11 cellular contexts compared by ENCODE assay signal in the genomic region with DNA sequence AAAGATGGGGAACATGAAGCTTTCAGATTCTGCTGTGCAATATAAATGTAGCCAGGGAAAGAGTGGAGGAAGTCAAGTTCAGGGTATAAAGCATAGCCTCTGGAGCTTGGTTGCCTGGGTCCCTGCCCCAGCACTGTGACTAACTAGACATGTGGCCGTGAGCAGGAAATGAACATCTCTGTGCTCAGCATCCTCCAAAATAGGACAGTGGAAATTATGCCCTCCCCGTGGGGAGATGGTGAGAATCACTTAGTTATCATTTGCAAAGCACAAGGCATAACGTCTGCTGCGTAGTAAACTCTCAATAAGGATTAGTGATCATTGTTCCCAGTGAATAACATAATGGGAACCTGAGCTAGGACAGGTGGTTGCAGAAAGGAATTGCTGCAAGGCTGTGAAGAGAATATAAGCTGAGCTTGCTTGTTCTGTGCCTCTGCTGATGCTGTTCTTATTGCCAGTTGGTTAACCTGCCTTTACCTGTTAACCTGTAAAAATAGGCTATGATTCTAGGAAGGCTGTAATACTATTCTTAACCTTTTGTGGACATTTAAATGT.
DNase-seq lines count a peak whose midpoint lies in the region; ATAC-seq and TF ChIP-seq lines count a peak whose summit lies in the region.
"Had no signal": no experiment of that assay in that cellular context is flagged by ENCODE, and none has a peak within 500 bp of the region (broad histone marks: within the 10 kb centered on the region; RNA-seq: fewer than 3 reads in every experiment).

No MANE protein-coding gene starts in this region.

- DNase-seq in NCI-H748 (lab: John Stamatoyannopoulos, UW; ENCODE audit: unreplicated experiment) (peak; percentile 4), NCI-H748 treated with DMSO at 0.1 percent for 48 hours (lab: John Stamatoyannopoulos, UW) (no peak), kidney tubule cell (ENCODE audit: low spot score) (no peak), osteocyte (ENCODE audit: extremely low spot score, unreplicated experiment) (no peak), AG20443 (ENCODE audit: low spot score) (no peak)
- DNase-seq in activated CD8-positive, alpha-beta memory T cell treated with anti-CD3 and anti-CD28 coated beads for 4 hours (ENCODE audit: low read depth in 2 of 2): peak; percentile 9 to 14
- DNase-seq in effector memory CD8-positive, alpha-beta T cell: peak; percentile 9 to 11 (median 10)
- DNase-seq in stimulated activated naive B cell treated with anti-CD40 and anti-IgM and Interleukin-4, amounts not matched to agents 10 μg/mL and 1 μg/mL and 100 μg/mL, for 72 hours: no peak
- DNase-seq: substantia nigra had no signal

- H3K4me1 Mint-ChIP-seq in effector memory CD8-positive, alpha-beta T cell (ENCODE audit: low read depth in 2 of 2): peaks cover 8 to 9% of the 10 kb centered on the region in 2 donors
- H3K4me1 Mint-ChIP-seq in stimulated activated naive B cell treated with anti-CD40 and anti-IgM and Interleukin-4, amounts not matched to agents 10 μg/mL and 1 μg/mL and 100 μg/mL, for 72 hours: peaks cover 11 to 12% of the 10 kb centered on the region in 2 donors
- no peaks in the 10 kb centered on the region for H3K4me1 Mint-ChIP-seq in osteocyte (ENCODE audit: unreplicated experiment)

- peak overlapping the region in 1 of 2 donors; percentile 50 for H3K27ac Mint-ChIP-seq in effector memory CD8-positive, alpha-beta T cell
- no peak overlapping the region for H3K27ac Mint-ChIP-seq in stimulated activated naive B cell treated with anti-CD40 and anti-IgM and Interleukin-4, amounts not matched to agents 10 μg/mL and 1 μg/mL and 100 μg/mL, for 72 hours
- no peak overlapping the region for H3K27ac Mint-ChIP-seq in osteocyte (ENCODE audit: unreplicated experiment)
- H3K27ac Mint-ChIP-seq: IgD-negative memory B cell had no signal

- no peak for TF ChIP-seq CTCF in osteocyte (IDR thresholded peaks at IDR 0.05)

- peak; percentile 98 for ATAC-seq in effector memory CD8-positive, alpha-beta T cell (replicated peaks)
- peak; percentile 39 to 55 for ATAC-seq in stimulated activated naive B cell treated with anti-CD40 and anti-IgM and Interleukin-4, amounts not matched to agents 10 μg/mL and 1 μg/mL and 100 μg/mL, for 72 hours (replicated peaks)
- ATAC-seq: A549 had no signal

- no peak overlapping the region for H3K4me3 Mint-ChIP-seq in effector memory CD8-positive, alpha-beta T cell
- no peak overlapping the region for H3K4me3 Mint-ChIP-seq in stimulated activated naive B cell treated with anti-CD40 and anti-IgM and Interleukin-4, amounts not matched to agents 10 μg/mL and 1 μg/mL and 100 μg/mL, for 72 hours
- H3K4me3 Mint-ChIP-seq in osteocyte (ENCODE audit: unreplicated experiment): no peak overlapping the region
- H3K4me3 Mint-ChIP-seq: IgD-negative memory B cell had no signal

- H3K9me3 Mint-ChIP-seq in effector memory CD8-positive, alpha-beta T cell: peaks cover 2 to 9% of the 10 kb centered on the region in 2 donors
- peaks cover 5 to 9% of the 10 kb centered on the region in 2 donors for H3K9me3 Mint-ChIP-seq in stimulated activated naive B cell treated with anti-CD40 and anti-IgM and Interleukin-4, amounts not matched to agents 10 μg/mL and 1 μg/mL and 100 μg/mL, for 72 hours
- peaks cover 4% of the 10 kb centered on the region for H3K9me3 Mint-ChIP-seq in osteocyte (ENCODE audit: unreplicated experiment)

- no peaks in the 10 kb centered on the region for H3K36me3 Mint-ChIP-seq in effector memory CD8-positive, alpha-beta T cell (ENCODE audit: insufficient read depth)
- peaks cover 4 to 8% of the 10 kb centered on the region in 2 donors for H3K36me3 Mint-ChIP-seq in stimulated activated naive B cell treated with anti-CD40 and anti-IgM and Interleukin-4, amounts not matched to agents 10 μg/mL and 1 μg/mL and 100 μg/mL, for 72 hours
- no peaks in the 10 kb centered on the region for H3K36me3 Mint-ChIP-seq in osteocyte (ENCODE audit: unreplicated experiment)

- H3K27me3 Mint-ChIP-seq in effector memory CD8-positive, alpha-beta T cell: peaks cover 0 to 9% of the 10 kb centered on the region in 2 donors
- no peaks in the 10 kb centered on the region for H3K27me3 Mint-ChIP-seq in stimulated activated naive B cell treated with anti-CD40 and anti-IgM and Interleukin-4, amounts not matched to agents 10 μg/mL and 1 μg/mL and 100 μg/mL, for 72 hours
- H3K27me3 Mint-ChIP-seq in osteocyte (ENCODE audit: unreplicated experiment): peaks cover 12% of the 10 kb centered on the region
- H3K27me3 Mint-ChIP-seq: IgD-negative memory B cell had no signal

Comparison
In these comparisons a context has a peak if more than half of its experiments do, and no peak if none do; other contexts are left out.
1. DNase-seq: peak in NCI-H748 (single experiment), activated CD8-positive, alpha-beta memory T cell treated with anti-CD3 and anti-CD28 coated beads for 4 hours (2 of 2) and effector memory CD8-positive, alpha-beta T cell (3 of 3); none in NCI-H748 treated with DMSO at 0.1 percent for 48 hours (single experiment), stimulated activated naive B cell treated with anti-CD40 and anti-IgM and Interleukin-4, amounts not matched to agents 10 μg/mL and 1 μg/mL and 100 μg/mL, for 72 hours (single experiment), kidney tubule cell (single experiment), osteocyte (single experiment) and AG20443 (single experiment).